1 cellular context compared by ENCODE assay signal in genomic region chr7:13031481-13031880, GRCh38.
TF ChIP-seq lines count a peak whose summit lies in the region.

No MANE protein-coding gene starts in this region.

TF ChIP-seq in K562, 482 proteins besides CTCF, POLR2A, EP300 and RAD21:
- TF ChIP-seq SMAD4 (CRISPR knock-in tag; conservative IDR thresholded peaks at IDR 0.05) (no peak), ZNF316 (IDR thresholded peaks at IDR 0.05) (0 out of 2 replicates have a peak, but pooled peaks have one; percentile 9)
